In the genomic region with DNA sequence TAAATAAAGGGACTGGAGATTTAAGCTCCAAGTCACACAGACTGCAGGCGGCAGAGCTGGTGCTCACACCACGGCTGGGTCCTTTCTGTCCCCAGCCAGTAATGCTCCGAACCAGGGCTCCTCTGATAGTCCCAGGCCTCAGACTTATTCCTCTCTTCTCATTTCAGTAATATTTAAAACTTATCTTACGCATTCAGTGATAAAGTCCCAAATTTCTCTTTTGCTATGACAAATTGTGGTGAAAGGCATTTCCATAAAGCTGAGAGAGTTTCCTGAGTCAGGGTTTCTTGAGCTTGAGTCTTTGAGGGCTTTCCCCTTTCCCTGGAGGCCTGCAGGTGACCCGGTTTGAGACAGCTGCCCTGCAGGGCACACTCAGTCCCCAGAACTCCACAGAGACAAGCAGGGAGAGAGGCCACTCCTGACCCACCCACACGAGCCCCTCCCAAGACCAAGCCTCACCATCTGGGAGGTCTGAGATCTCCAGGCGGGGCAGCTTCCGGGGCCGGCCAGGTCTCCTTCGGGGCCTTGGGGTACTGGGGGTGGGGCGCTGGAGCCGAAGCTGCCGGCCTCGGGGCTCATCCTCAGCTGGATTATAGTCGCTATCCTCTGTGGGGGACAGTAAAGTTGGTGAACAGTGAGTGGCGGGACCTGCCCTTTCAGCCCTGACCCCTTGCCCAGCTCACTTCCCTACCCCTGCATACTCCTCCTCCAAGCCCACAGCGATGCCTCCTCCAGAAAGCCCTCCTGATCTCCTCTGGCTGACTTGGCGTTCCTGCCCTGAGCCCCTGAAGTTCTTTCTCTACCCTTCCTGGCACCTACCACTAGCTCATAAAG, we compare ENCODE assay signal across 20 cellular contexts. TPM values are rescaled to one million over a fixed set of nuclear protein-coding genes. Genes with fewer than 3 reads are reported as not detected.
DNase-seq lines count a peak whose midpoint lies in the region; ATAC-seq and TF ChIP-seq lines count a peak whose summit lies in the region.
"Had no signal": no experiment of that assay in that cellular context is flagged by ENCODE, and none has a peak within 500 bp of the region (broad histone marks: within the 10 kb centered on the region; RNA-seq: fewer than 3 reads in every experiment).

No MANE protein-coding gene starts in this region.

- DNase-seq in Right ventricle myocardium superior: peak; percentile 32
- no peak for DNase-seq in right atrium auricular region (ENCODE audit: low spot score)
- DNase-seq in glutamatergic neuron: no peak
- DNase-seq in suprapubic skin (ENCODE audit: low spot score in 2 of 2): peak; percentile 54 to 65
- no peak for DNase-seq in osteocyte (ENCODE audit: extremely low spot score, unreplicated experiment)
- DNase-seq in smooth muscle cell (lab: John Stamatoyannopoulos, UW; ENCODE audit: unreplicated experiment): no peak
- DNase-seq: activated CD4-positive, alpha-beta T cell treated with anti-CD3 and anti-CD28 coated beads, Interleukin-2, amount 50 U/mL, for 1 hour; activated T-cell treated with anti-CD3 and anti-CD28 coated beads, Interleukin-2, amount 50 U/mL, for 72 hours; amniotic stem cell; Calu3; central memory CD4-positive, alpha-beta T cell; effector CD8-positive, alpha-beta T cell; heart right ventricle; NCI-H2029; NCI-H510A treated with DMSO at 0.1 percent for 48 hours; SIG-M5; stimulated activated CD4-positive, alpha-beta T cell treated with anti-CD3 and anti-CD28 coated beads, Interleukin-1b, Interleukin-23, amount 100 ng/mL, for 48 hours had no signal

- intact Hi-C loops in Right ventricle myocardium superior (cut with DNase I): no loop called here

- H3K4me1 ChIP-seq in right atrium auricular region (peaks cover 0 to 11% of the 10 kb centered on the region in 2 donors), OCI-LY3 (ENCODE audit: low read length) (peaks cover 63% of the 10 kb centered on the region), suprapubic skin (peaks cover 13% of the 10 kb centered on the region), smooth muscle cell (ENCODE audit: low read depth) (no peaks in the 10 kb centered on the region)

- no peaks in the 10 kb centered on the region for H3F3A ChIP-seq in smooth muscle cell (ENCODE audit: low read depth)

- H3K9me3 ChIP-seq in right atrium auricular region: no peaks in the 10 kb centered on the region
- H3K9me3 ChIP-seq in OCI-LY3 (ENCODE audit: insufficient read depth, low read length): no peaks in the 10 kb centered on the region
- H3K9me3 ChIP-seq in suprapubic skin: no peaks in the 10 kb centered on the region
- no peaks in the 10 kb centered on the region for H3K9me3 ChIP-seq in smooth muscle cell (replicated peaks; ENCODE audit: low read depth)
- H3K9me3 ChIP-seq: heart right ventricle had no signal

- no peak for TF ChIP-seq EP300 in suprapubic skin (IDR thresholded peaks at IDR 0.05)

- no peak for ATAC-seq in Right ventricle myocardium superior (ENCODE audit: poor library complexity)
- no peak for ATAC-seq in HG03460 (IDR thresholded peaks at IDR 0.05; ENCODE audit: unreplicated experiment)
- ATAC-seq: heart right ventricle, right cardiac atrium had no signal

- no peak overlapping the region for H3K27ac Mint-ChIP-seq in glutamatergic neuron (ENCODE audit: unreplicated experiment)
- H3K27ac Mint-ChIP-seq in osteocyte (ENCODE audit: unreplicated experiment): no peak overlapping the region
- H3K27ac Mint-ChIP-seq: activated T-cell treated with anti-CD3 and anti-CD28 coated beads, Interleukin-2, amount 50 U/mL, for 72 hours had no signal

- H3K9ac ChIP-seq in OCI-LY3 (ENCODE audit: low read length): peak overlapping the region; percentile 7; the same call in 1 of the 2 replicates
- H3K9ac ChIP-seq in smooth muscle cell (ENCODE audit: low read depth): no peak overlapping the region

- peaks cover 12% of the 10 kb centered on the region for H3K79me2 ChIP-seq in OCI-LY3 (ENCODE audit: low read length)
- peaks cover 4% of the 10 kb centered on the region for H3K79me2 ChIP-seq in smooth muscle cell (ENCODE audit: low read depth)

- H3K4me3 ChIP-seq in right atrium auricular region: no peak overlapping the region
- H3K4me3 ChIP-seq in OCI-LY3 (ENCODE audit: low read length): peak overlapping the region; percentile 34
- H3K4me3 ChIP-seq in suprapubic skin: no peak overlapping the region
- no peak overlapping the region for H3K4me3 ChIP-seq in smooth muscle cell
- H3K4me3 ChIP-seq: heart right ventricle had no signal

- peaks cover 1% of the 10 kb centered on the region for H3K9me3 Mint-ChIP-seq in glutamatergic neuron (ENCODE audit: unreplicated experiment)
- no peaks in the 10 kb centered on the region for H3K9me3 Mint-ChIP-seq in osteocyte (ENCODE audit: unreplicated experiment)
- H3K9me3 Mint-ChIP-seq: activated T-cell treated with anti-CD3 and anti-CD28 coated beads, Interleukin-2, amount 50 U/mL, for 72 hours had no signal

- H2AFZ ChIP-seq in OCI-LY3 (ENCODE audit: low read depth, low read length) (no peak overlapping the region), smooth muscle cell (ENCODE audit: low read depth) (no peak overlapping the region)

- peaks cover 3% of the 10 kb centered on the region for H3K27me3 Mint-ChIP-seq in glutamatergic neuron (ENCODE audit: unreplicated experiment)
- no peaks in the 10 kb centered on the region for H3K27me3 Mint-ChIP-seq in osteocyte (ENCODE audit: unreplicated experiment)

- no peaks in the 10 kb centered on the region for H3K27me3 ChIP-seq in right atrium auricular region
- no peaks in the 10 kb centered on the region for H3K27me3 ChIP-seq in OCI-LY3 (ENCODE audit: low read depth, low read length)
- H3K27me3 ChIP-seq in suprapubic skin: no peaks in the 10 kb centered on the region
- H3K27me3 ChIP-seq in smooth muscle cell (ENCODE audit: low read depth): no peaks in the 10 kb centered on the region
- H3K27me3 ChIP-seq: heart right ventricle had no signal

- 89% methylated on average over 7 of the region's 18 CpGs for WGBS in suprapubic skin
- 95% methylated on average over 17 of the region's 18 CpGs for WGBS in smooth muscle cell (ENCODE audit: low lambda C conversion rate)

- H3K4me3 Mint-ChIP-seq in glutamatergic neuron (ENCODE audit: unreplicated experiment) (peak overlapping the region; percentile 49), osteocyte (ENCODE audit: unreplicated experiment) (no peak overlapping the region)
- H3K4me3 Mint-ChIP-seq: activated T-cell treated with anti-CD3 and anti-CD28 coated beads, Interleukin-2, amount 50 U/mL, for 72 hours had no signal

- peak overlapping the region; percentile 71 for H3K4me2 ChIP-seq in OCI-LY3 (ENCODE audit: low read length)
- no peak overlapping the region for H3K4me2 ChIP-seq in smooth muscle cell

- TF ChIP-seq CTCF in right atrium auricular region (IDR thresholded peaks at IDR 0.05) (no peak), OCI-LY3 (IDR thresholded peaks at IDR 0.05; ENCODE audit: low read depth, low read length) (no peak), glutamatergic neuron (IDR thresholded peaks at IDR 0.05; ENCODE audit: partially characterized antibody, unreplicated experiment) (no peak), suprapubic skin (IDR thresholded peaks at IDR 0.05) (no peak), osteocyte (IDR thresholded peaks at IDR 0.05) (no peak), smooth muscle cell (IDR thresholded peaks at IDR 0.05; ENCODE audit: borderline replicate concordance, insufficient read depth, poor library complexity, severe bottlenecking) (no peak)

- peaks cover 84% of the 10 kb centered on the region for H3K36me3 ChIP-seq in right atrium auricular region
- peaks cover 68% of the 10 kb centered on the region for H3K36me3 ChIP-seq in OCI-LY3 (replicated peaks; ENCODE audit: low read depth, low read length)
- peaks cover 87% of the 10 kb centered on the region for H3K36me3 ChIP-seq in suprapubic skin
- H3K36me3 ChIP-seq in smooth muscle cell (ENCODE audit: low read depth): peaks cover 22% of the 10 kb centered on the region

- peaks cover 3% of the 10 kb centered on the region for H3K4me1 Mint-ChIP-seq in glutamatergic neuron (ENCODE audit: low read depth, unreplicated experiment)
- H3K4me1 Mint-ChIP-seq in osteocyte (ENCODE audit: unreplicated experiment): peaks cover 14% of the 10 kb centered on the region

- peaks cover 22% of the 10 kb centered on the region; the same call in 1 of the 2 replicates for H4K20me1 ChIP-seq in OCI-LY3 (ENCODE audit: insufficient read depth, low read length)
- H4K20me1 ChIP-seq in smooth muscle cell (ENCODE audit: low read depth): peaks cover 26% of the 10 kb centered on the region

- TF ChIP-seq POLR2A in suprapubic skin (IDR thresholded peaks at IDR 0.05): no peak

- no peaks in the 10 kb centered on the region for H3K36me3 Mint-ChIP-seq in glutamatergic neuron (ENCODE audit: unreplicated experiment)
- peaks cover 24% of the 10 kb centered on the region for H3K36me3 Mint-ChIP-seq in osteocyte (ENCODE audit: unreplicated experiment)

- H3K27ac ChIP-seq in right atrium auricular region (no peak overlapping the region), OCI-LY3 (ENCODE audit: low read length) (peak overlapping the region; percentile 60), suprapubic skin (no peak overlapping the region), smooth muscle cell (ENCODE audit: low read depth) (no peak overlapping the region)
- H3K27ac ChIP-seq: heart right ventricle had no signal

RNA-seq across cellular contexts. Expression of a gene that starts 6.6 kb away (rescaled TPM):
- 7.6 TPM for total RNA-seq in Right ventricle myocardium superior
- total RNA-seq in right atrium auricular region: 10 to 100 TPM in 1 of 2 donors, 1 to 10 TPM in 1; 6.6 to 12.1 TPM
- total RNA-seq in glutamatergic neuron (ENCODE audit: unreplicated experiment): 23.1 TPM
- total RNA-seq in suprapubic skin: 10 to 100 TPM; 25.8 to 62.6 (median 35.1) TPM
- 23.9 and 24.6 TPM in 2 replicates for total RNA-seq in osteocyte
- 11.2 and 11.6 TPM in 2 replicates for total RNA-seq in smooth muscle cell
- 14.2 and 20.7 TPM in 2 replicates for polyA plus RNA-seq in smooth muscle cell

RNA-seq across cellular contexts. Expression of a gene that starts 30.9 kb away (rescaled TPM):
- 21.8 TPM for total RNA-seq in Right ventricle myocardium superior
- 10 to 100 TPM; 21.1 to 39.8 TPM for total RNA-seq in right atrium auricular region
- 37.6 TPM for total RNA-seq in glutamatergic neuron (ENCODE audit: unreplicated experiment)
- total RNA-seq in suprapubic skin: 10 to 100 TPM; 37.2 to 70.3 (median 42.4) TPM
- total RNA-seq in osteocyte: 34.6 and 42.1 TPM in 2 replicates
- total RNA-seq in smooth muscle cell: 13.5 and 15.4 TPM in 2 replicates
- 37.2 and 38.9 TPM in 2 replicates for polyA plus RNA-seq in smooth muscle cell

RNA-seq across cellular contexts. Expression of a gene that starts 43.3 kb away (rescaled TPM):
- total RNA-seq in Right ventricle myocardium superior (0.48 TPM), right atrium auricular region (1 to 10 TPM in 1 of 2 donors, under 1 TPM in 1; 0.82 to 1.8 TPM), glutamatergic neuron (ENCODE audit: unreplicated experiment) (0.17 TPM), suprapubic skin (1 to 10 TPM in 2 of 4 donors, under 1 TPM in 2; 0.30 to 1.9 (median 0.96) TPM), osteocyte (not detected in 2 replicates), smooth muscle cell (4.9 and 6.3 TPM in 2 replicates)
- polyA plus RNA-seq in smooth muscle cell: 5.9 and 27.2 TPM in 2 replicates
- total RNA-seq: Calu3 had no signal

RNA-seq across cellular contexts. Expression of a gene that starts 53.4 kb away (rescaled TPM):
- total RNA-seq in Right ventricle myocardium superior (118 TPM), right atrium auricular region (100 to 1,000 TPM in 1 of 2 donors, 10 to 100 TPM in 1; 53.6 to 221 TPM), glutamatergic neuron (ENCODE audit: unreplicated experiment) (29.7 TPM), suprapubic skin (100 to 1,000 TPM in 1 of 4 donors, 10 to 100 TPM in 3; 49.2 to 138 (median 70.4) TPM), osteocyte (195 and 211 TPM in 2 replicates), smooth muscle cell (81.0 and 93.3 TPM in 2 replicates)
- 197 and 262 TPM in 2 replicates for polyA plus RNA-seq in smooth muscle cell

Comparison
In these comparisons a context has a peak if more than half of its experiments do, and no peak if none do; other contexts are left out.
1. DNase-seq: peak in Right ventricle myocardium superior (single experiment) and suprapubic skin (2 of 2); none in right atrium auricular region (single experiment), glutamatergic neuron (single experiment), osteocyte (single experiment) and smooth muscle cell (single experiment).